15 cellular contexts compared by ENCODE assay signal in the genomic region with DNA sequence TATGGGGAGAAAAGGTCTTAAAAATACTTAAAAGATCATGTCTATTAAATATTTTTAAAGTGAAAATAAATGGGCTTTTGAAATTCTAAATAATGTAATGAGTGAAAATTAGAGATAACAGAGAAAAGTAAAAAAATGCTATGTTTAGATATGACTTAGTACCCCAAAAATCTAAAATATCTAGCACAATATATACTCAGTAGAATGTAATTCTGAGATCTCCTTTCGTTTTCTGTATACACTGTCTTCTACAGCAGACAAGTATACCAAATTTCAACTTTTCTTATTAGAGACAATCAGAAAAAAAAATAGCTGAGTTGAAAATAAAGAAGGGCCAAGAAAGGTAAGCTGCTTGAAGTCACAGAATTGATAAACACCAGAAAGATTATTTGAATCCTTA.
"Had no signal": no experiment of that assay in that cellular context is flagged by ENCODE, and none has a peak within 500 bp of the region (broad histone marks: within the 10 kb centered on the region; RNA-seq: fewer than 3 reads in every experiment).

No MANE protein-coding gene starts in this region.

- ATAC-seq: activated T-cell treated with anti-CD3 and anti-CD28 coated beads, Interleukin-2, amount 50 U/mL, for 72 hours had no signal

- H3K27ac Mint-ChIP-seq: dendritic cell treated with granulocyte-macrophage colony-stimulating factor and Interleukin-4, amounts not matched to agents 40 ng/mL and 50 ng/mL, for 4 days; T-helper 2 cell treated with Interferon-gamma antibody and Interleukin-4, amounts not matched to agents 5 μg/mL and 100 μg/mL, for 36 hours had no signal

- H3K27me3 ChIP-seq: neutrophil, uterus had no signal

- H3K27me3 Mint-ChIP-seq: dendritic cell treated with granulocyte-macrophage colony-stimulating factor and Interleukin-4, amounts not matched to agents 40 ng/mL and 50 ng/mL, for 4 days had no signal

- H3K4me3 ChIP-seq: lower lobe of right lung, skin epidermis, uterus had no signal

- DNase-seq: activated CD4-positive, alpha-beta T cell treated with anti-CD3 and anti-CD28 coated beads, Interleukin-2, amount 50 U/mL, for 48 hours; activated CD4-positive, CD25-positive, alpha-beta regulatory T cell treated with anti-CD3 and anti-CD28 coated beads, Interleukin-2, amount 50 U/mL, for 72 hours; activated naive CD4-positive, alpha-beta T cell; activated T-cell treated with anti-CD3 and anti-CD28 coated beads, Interleukin-2, amount 50 U/mL, for 72 hours; caudate nucleus; hippocampal formation; left cardiac atrium; lower lobe of right lung; midbrain; posterior cingulate gyrus; uterus had no signal

- H3K9me3 ChIP-seq: lower lobe of right lung, neutrophil, uterus had no signal

- H3K36me3 ChIP-seq: uterus had no signal

- H3K4me3 Mint-ChIP-seq: dendritic cell treated with granulocyte-macrophage colony-stimulating factor and Interleukin-4, amounts not matched to agents 40 ng/mL and 50 ng/mL, for 4 days; T-helper 2 cell treated with Interferon-gamma antibody and Interleukin-4, amounts not matched to agents 5 μg/mL and 100 μg/mL, for 36 hours had no signal

- H3K27ac ChIP-seq: lower lobe of right lung, uterus had no signal

- H3K4me1 ChIP-seq: lower lobe of right lung, uterus had no signal
